24 cellular contexts compared by ENCODE assay signal in the genomic region with DNA sequence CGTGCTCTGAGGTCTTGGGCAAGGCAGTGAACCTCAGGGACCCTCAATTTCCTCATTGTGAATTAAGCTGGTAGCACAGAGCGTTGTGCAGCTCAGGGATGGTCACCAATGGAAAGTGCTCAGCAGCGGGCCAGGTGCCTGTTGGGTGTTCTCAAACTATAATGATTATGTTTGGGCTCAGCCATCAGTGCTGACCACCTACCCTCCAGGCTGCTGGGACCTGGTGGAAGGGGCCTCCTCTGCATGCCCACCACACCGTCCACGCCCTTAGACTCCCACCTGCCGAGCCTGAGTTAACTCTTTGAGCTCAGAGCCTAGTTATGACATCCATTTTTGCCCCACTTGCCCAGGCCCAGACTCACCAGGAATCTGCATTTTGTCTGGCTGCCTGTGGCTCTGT. TPM values are rescaled to one million over a fixed set of nuclear protein-coding genes. Genes with fewer than 3 reads are reported as not detected.
DNase-seq lines count a peak whose midpoint lies in the region; ATAC-seq and TF ChIP-seq lines count a peak whose summit lies in the region.
"Had no signal": no experiment of that assay in that cellular context is flagged by ENCODE, and none has a peak within 500 bp of the region (broad histone marks: within the 10 kb centered on the region; RNA-seq: fewer than 3 reads in every experiment).

No MANE protein-coding gene starts in this region.

- no peak for ATAC-seq in GM18861 (IDR thresholded peaks at IDR 0.05; ENCODE audit: unreplicated experiment)
- ATAC-seq: activated CD8-positive, alpha-beta T cell treated with anti-CD3 and anti-CD28 coated beads for 36 hours; WTC11 had no signal

- no peaks in the 10 kb centered on the region for H3K27me3 Mint-ChIP-seq in osteocyte (ENCODE audit: unreplicated experiment)
- H3K27me3 Mint-ChIP-seq: activated CD8-positive, alpha-beta T cell treated with anti-CD3 and anti-CD28 coated beads for 36 hours; activated naive CD4-positive, alpha-beta T cell treated with anti-CD3 and anti-CD28 coated beads, Interleukin-2, amount 50 U/mL, for 24 hours; activated T-cell treated with anti-CD3 and anti-CD28 coated beads, Interleukin-2, amount 50 U/mL, for 24 hours; CD4-positive, CD25-positive, alpha-beta regulatory T cell had no signal

- H3K27me3 ChIP-seq in AG04450 (ENCODE audit: control insufficient read depth, insufficient read depth, low read length) (no peaks in the 10 kb centered on the region), ascending aorta (no peaks in the 10 kb centered on the region), hepatocyte (no peaks in the 10 kb centered on the region)
- H3K27me3 ChIP-seq: Peyer's patch had no signal

- no peaks in the 10 kb centered on the region for H3K9me3 Mint-ChIP-seq in osteocyte (ENCODE audit: unreplicated experiment)
- H3K9me3 Mint-ChIP-seq: activated CD8-positive, alpha-beta T cell treated with anti-CD3 and anti-CD28 coated beads for 36 hours; activated naive CD4-positive, alpha-beta T cell treated with anti-CD3 and anti-CD28 coated beads, Interleukin-2, amount 50 U/mL, for 24 hours; activated T-cell treated with anti-CD3 and anti-CD28 coated beads, Interleukin-2, amount 50 U/mL, for 24 hours; IgD-negative memory B cell; naive B cell; T-helper 2 cell treated with Interferon-gamma antibody and Interleukin-4, amounts not matched to agents 5 μg/mL and 100 μg/mL, for 36 hours; WTC11 had no signal

- H2AFZ ChIP-seq in hepatocyte: no peak overlapping the region

- H3K36me3 Mint-ChIP-seq in osteocyte (ENCODE audit: unreplicated experiment): no peaks in the 10 kb centered on the region
- H3K36me3 Mint-ChIP-seq: activated naive CD4-positive, alpha-beta T cell treated with anti-CD3 and anti-CD28 coated beads, Interleukin-2, amount 50 U/mL, for 24 hours; CD4-positive, CD25-positive, alpha-beta regulatory T cell; IgD-negative memory B cell; naive B cell; WTC11 had no signal

- H3K9me3 ChIP-seq in AG04450 (ENCODE audit: control insufficient read depth, insufficient read depth, low read length): no peaks in the 10 kb centered on the region; the same call in 1 of the 2 replicates
- no peaks in the 10 kb centered on the region for H3K9me3 ChIP-seq in ascending aorta
- H3K9me3 ChIP-seq in hepatocyte (ENCODE audit: low read depth): no peaks in the 10 kb centered on the region
- H3K9me3 ChIP-seq: HAP-1, Peyer's patch had no signal

- no peaks in the 10 kb centered on the region for H3K9me2 ChIP-seq in hepatocyte (replicated peaks; ENCODE audit: insufficient read depth)

- peaks cover 64% of the 10 kb centered on the region for H3K4me1 Mint-ChIP-seq in osteocyte (ENCODE audit: unreplicated experiment)
- H3K4me1 Mint-ChIP-seq: activated naive CD4-positive, alpha-beta T cell treated with anti-CD3 and anti-CD28 coated beads, Interleukin-2, amount 50 U/mL, for 24 hours; CD4-positive, CD25-positive, alpha-beta regulatory T cell; IgD-negative memory B cell; naive B cell had no signal

- CTCF ChIA-PET in AG04450 (lab: Charles Lee): interaction anchor here (1.2 kb wide), 1 partner anchor 10 kb away, joined by 3 read pairs; no protein-coding TSS in a partner anchor

- intact Hi-C loops in ascending aorta (cut with DNase I): no loop called here

- no peak overlapping the region for H3K4me2 ChIP-seq in hepatocyte

- WGBS in hepatocyte (ENCODE audit: low lambda C conversion rate, missing lambda C conversion rate): 91% methylated on average over 6 of the region's 6 CpGs

- peak overlapping the region; percentile 89 for H3K27ac ChIP-seq in AG04450 (ENCODE audit: low read depth, low read length)
- peak overlapping the region; percentile 7 to 14 for H3K27ac ChIP-seq in ascending aorta
- H3K27ac ChIP-seq in hepatocyte: peak overlapping the region; percentile 4

- H3K4me1 ChIP-seq in ascending aorta (no peaks in the 10 kb centered on the region), hepatocyte (ENCODE audit: insufficient read depth) (peaks cover 33% of the 10 kb centered on the region)
- H3K4me1 ChIP-seq: HAP-1 had no signal

- peaks cover 30% of the 10 kb centered on the region for H3K79me2 ChIP-seq in hepatocyte

- H3K4me3 Mint-ChIP-seq in osteocyte (ENCODE audit: unreplicated experiment): no peak overlapping the region
- H3K4me3 Mint-ChIP-seq: activated CD8-positive, alpha-beta T cell treated with anti-CD3 and anti-CD28 coated beads for 36 hours; activated naive CD4-positive, alpha-beta T cell treated with anti-CD3 and anti-CD28 coated beads, Interleukin-2, amount 50 U/mL, for 24 hours; activated T-cell treated with anti-CD3 and anti-CD28 coated beads, Interleukin-2, amount 50 U/mL, for 24 hours; CD4-positive, CD25-positive, alpha-beta regulatory T cell; IgD-negative memory B cell; naive B cell; T-helper 2 cell treated with Interferon-gamma antibody and Interleukin-4, amounts not matched to agents 5 μg/mL and 100 μg/mL, for 36 hours; WTC11 had no signal

- TF ChIP-seq CTCF in AG04450 (IDR thresholded peaks at IDR 0.05; ENCODE audit: low read depth, low read length): no peak
- no peak for TF ChIP-seq CTCF in ascending aorta (IDR thresholded peaks at IDR 0.05)
- TF ChIP-seq CTCF in hepatocyte (IDR thresholded peaks at IDR 0.05; ENCODE audit: poor library complexity): no peak
- no peak for TF ChIP-seq CTCF in osteocyte (IDR thresholded peaks at IDR 0.05)

- peak overlapping the region; percentile 83 for H3K27ac Mint-ChIP-seq in osteocyte (ENCODE audit: unreplicated experiment)
- H3K27ac Mint-ChIP-seq: activated CD8-positive, alpha-beta T cell treated with anti-CD3 and anti-CD28 coated beads for 36 hours; activated naive CD4-positive, alpha-beta T cell treated with anti-CD3 and anti-CD28 coated beads, Interleukin-2, amount 50 U/mL, for 24 hours; activated T-cell treated with anti-CD3 and anti-CD28 coated beads, Interleukin-2, amount 50 U/mL, for 24 hours; CD4-positive, CD25-positive, alpha-beta regulatory T cell; IgD-negative memory B cell; naive B cell; T-helper 2 cell treated with Interferon-gamma antibody and Interleukin-4, amounts not matched to agents 5 μg/mL and 100 μg/mL, for 36 hours had no signal

- no peaks in the 10 kb centered on the region for H4K20me1 ChIP-seq in hepatocyte (ENCODE audit: insufficient read depth, poor library complexity, severe bottlenecking)

- no peak overlapping the region for H3K4me3 ChIP-seq in AG04450 (ENCODE audit: low read depth, low read length)
- H3K4me3 ChIP-seq in ascending aorta: no peak overlapping the region
- H3K4me3 ChIP-seq in hepatocyte: no peak overlapping the region
- H3K4me3 ChIP-seq: HAP-1, Peyer's patch had no signal

- DNase-seq in AG04450 (ENCODE audit: low read depth, low spot score): no peak
- no peak for DNase-seq in ascending aorta (ENCODE audit: low spot score in 2 of 2)
- no peak for DNase-seq in hepatocyte (ENCODE audit: low spot score)
- no peak for DNase-seq in osteocyte (ENCODE audit: extremely low spot score, unreplicated experiment)
- no peak for DNase-seq in NCI-H774 (lab: John Stamatoyannopoulos, UW)
- DNase-seq in stimulated activated CD4-positive, alpha-beta T cell treated with anti-CD3 and anti-CD28 coated beads, Interleukin-1b, Interleukin-23, amount 100 ng/mL, for 48 hours: no peak
- DNase-seq in NCI-H446 treated with DMSO at 0.1 percent for 48 hours (lab: John Stamatoyannopoulos, UW): no peak
- DNase-seq: activated CD8-positive, alpha-beta T cell treated with anti-CD3 and anti-CD28 coated beads for 36 hours; activated T-cell treated with anti-CD3 and anti-CD28 coated beads, Interleukin-2, amount 50 U/mL, for 24 hours; CD4-positive, CD25-positive, alpha-beta regulatory T cell; cerebellar nuclear complex; naive B cell; NCI-H1417; NCI-H2107; NCI-H510A treated with DMSO at 0.1 percent for 48 hours had no signal

- H3K36me3 ChIP-seq in ascending aorta: no peaks in the 10 kb centered on the region
- no peaks in the 10 kb centered on the region for H3K36me3 ChIP-seq in hepatocyte (replicated peaks; ENCODE audit: insufficient read depth, low read depth)
- H3K36me3 ChIP-seq: HAP-1, Peyer's patch had no signal

- POLR2A ChIA-PET in AG04450 (lab: Yijun Ruan, JAX): interaction anchor here (0.9 to 1.5 kb wide), 2 partner anchors 33 to 305 kb away, joined by 3 to 9 read pairs; no protein-coding TSS in a partner anchor

RNA-seq across cellular contexts. Expression of a gene that starts 35.0 kb away (rescaled TPM):
- polyA plus RNA-seq in AG04450 (2011; rRNA removed): 5.2 and 8.4 TPM in 2 replicates
- polyA minus RNA-seq in AG04450 (2011; rRNA and poly(A)+ RNA removed): 7.8 and 11.5 TPM in 2 replicates
- 23.1 TPM for total RNA-seq in ascending aorta
- total RNA-seq in hepatocyte: 3.8 and 5.8 TPM in 2 replicates
- 5.3 and 6.2 TPM in 2 replicates for polyA plus RNA-seq in hepatocyte
- 33.2 and 34.2 TPM in 2 replicates for total RNA-seq in osteocyte
- total RNA-seq: activated CD8-positive, alpha-beta T cell treated with anti-CD3 and anti-CD28 coated beads for 36 hours; CD4-positive, CD25-positive, alpha-beta regulatory T cell; G401; lung microvascular endothelial cell had no signal
- polyA plus RNA-seq: CD4-positive, CD25-positive, alpha-beta regulatory T cell; IgD-negative memory B cell had no signal

Comparison
In these comparisons a context has a peak if more than half of its experiments do, and no peak if none do; other contexts are left out.
1. H3K27ac ChIP-seq: peak in every context shown above with its lines; median percentile 89 in AG04450; 10 in ascending aorta; 4 in hepatocyte.